8 cellular contexts compared by ENCODE assay signal in genomic region chr10:6920072-6921019, GRCh38.
DNase-seq lines count a peak whose midpoint lies in the region; ATAC-seq, FAIRE-seq and TF ChIP-seq lines count a peak whose summit lies in the region.

No MANE protein-coding gene starts in this region.

- TF ChIP-seq POLR2A in GM12891 (IDR thresholded peaks at IDR 0.05; ENCODE audit: low read depth, low read length) (no peak), HCT116 (IDR thresholded peaks at IDR 0.05; ENCODE audit: borderline replicate concordance, extremely low read depth, insufficient read depth, insufficient read length) (no peak)

- RAD21 ChIA-PET in HCT116 (lab: Charles Lee; ENCODE audit: low non-redundant PET in 1 of 2, low total read pairs in 2 of 2, uncharacterized antibody in 2 of 2, unreplicated experiment in 2 of 2): no interaction called here

- POLR2A ChIA-PET in HCT116 (lab: Charles Lee): interaction anchor here (0.8 to 1.0 kb wide), 2 partner anchors 68 to 241 kb away, joined by 3 read pairs; no protein-coding TSS in a partner anchor

- H4K20me1 ChIP-seq in HCT116 (ENCODE audit: insufficient read depth) (no peaks in the 10 kb centered on the region), MM.1S (ENCODE audit: insufficient read depth, low read length) (no peaks in the 10 kb centered on the region)

- peak; percentile 62 for TF ChIP-seq RAD21 in HCT116 (IDR thresholded peaks at IDR 0.05; ENCODE audit: low read depth)

- peak; percentile 99 for ATAC-seq in HCT116
- ATAC-seq in activated CD4-positive, CD25-positive, alpha-beta regulatory T cell treated with anti-CD3 and anti-CD28 coated beads, Interleukin-2, amount 50 U/mL, for 24 hours: peak; percentile 94 to 97
- peak; percentile 98 for ATAC-seq in left lung

- H3K4me3 ChIP-seq in HCT116 (replicated peaks in 1 of 2; ENCODE audit: low read depth in 1 of 2, low read length in 2 of 2) (no peak overlapping the region), MM.1S (ENCODE audit: low read length) (no peak overlapping the region; the same call in 1 of the 2 replicates), cardiac fibroblast (replicated peaks in 1 of 2; ENCODE audit: low read depth in 2 of 2, low read length in 2 of 2) (no peak overlapping the region), left lung (no peak overlapping the region)

- H3K79me2 ChIP-seq in HCT116 (ENCODE audit: insufficient read depth, low read length) (no peaks in the 10 kb centered on the region), MM.1S (ENCODE audit: low read length) (no peaks in the 10 kb centered on the region)

- H3K9me3 ChIP-seq in HCT116 (ENCODE audit: control insufficient read depth in 1 of 2, insufficient read depth in 1 of 2, low read depth in 1 of 2, low read length in 2 of 2): no peaks in the 10 kb centered on the region
- no peaks in the 10 kb centered on the region for H3K9me3 ChIP-seq in MM.1S (replicated peaks; ENCODE audit: insufficient read depth, low read length)
- no peaks in the 10 kb centered on the region for H3K9me3 ChIP-seq in left lung

- H3K27me3 ChIP-seq in HCT116 (ENCODE audit: insufficient read depth, low read length) (peaks cover 13% of the 10 kb centered on the region), MM.1S (replicated peaks; ENCODE audit: insufficient read depth, low read length) (no peaks in the 10 kb centered on the region), left lung (peaks cover 0 to 11% of the 10 kb centered on the region in 2 donors)

- H3K4me2 ChIP-seq in HCT116 (ENCODE audit: low read length) (peak overlapping the region; percentile 17), MM.1S (ENCODE audit: low read depth, low read length) (peak overlapping the region; percentile 37)

- H3K27ac ChIP-seq in HCT116 (ENCODE audit: low read depth, low read length) (no peak overlapping the region), MM.1S (ENCODE audit: low read length) (peak overlapping the region; percentile 9; the same call in 1 of the 2 replicates), left lung (no peak overlapping the region)

- CTCF ChIA-PET in HCT116 (lab: Charles Lee): interaction anchor here (0.7 to 1.3 kb wide), 4 partner anchors 106 to 498 kb away, joined by 3 to 4 read pairs (median 3); no protein-coding TSS in a partner anchor

- H3F3A ChIP-seq in MM.1S (ENCODE audit: insufficient read depth, low read length): no peaks in the 10 kb centered on the region

- H3K9ac ChIP-seq in HCT116 (ENCODE audit: low read length): no peak overlapping the region
- H3K9ac ChIP-seq in MM.1S (ENCODE audit: low read length): peak overlapping the region; percentile 2; the same call in 1 of the 2 replicates

- FAIRE-seq in GM12891 (lab: Jason Lieb, UNC): peak; percentile 96

- H3K36me3 ChIP-seq in HCT116 (ENCODE audit: control insufficient read depth in 1 of 2, insufficient read depth in 2 of 2, low read length in 2 of 2) (no peaks in the 10 kb centered on the region), MM.1S (replicated peaks; ENCODE audit: insufficient read depth, low read length) (no peaks in the 10 kb centered on the region), left lung (no peaks in the 10 kb centered on the region)

- H2AFZ ChIP-seq in HCT116 (ENCODE audit: low read depth, low read length, poor library complexity, severe bottlenecking) (no peak overlapping the region), MM.1S (ENCODE audit: low read length) (peak overlapping the region; percentile 14)

- peak; percentile 42 to 84 (median 70); a peak in 5 of 6 replicates for TF ChIP-seq CTCF in HCT116 (IDR thresholded peaks at IDR 0.05 in 2 of 3, conservative IDR thresholded peaks at IDR 0.05 in 1 of 3; ENCODE audit: borderline replicate concordance in 1 of 3, insufficient read depth in 1 of 3, low read depth in 2 of 3, low read length in 2 of 3)
- TF ChIP-seq CTCF in MM.1S (IDR thresholded peaks at IDR 0.05; ENCODE audit: low read length): peak; percentile 95
- peak; percentile 33 for TF ChIP-seq CTCF in cardiac fibroblast (IDR thresholded peaks at IDR 0.05; ENCODE audit: low read depth, low read length)
- peak; percentile 43 to 52 for TF ChIP-seq CTCF in left lung (IDR thresholded peaks at IDR 0.05)

- H3K4me1 ChIP-seq in HCT116 (ENCODE audit: control insufficient read depth in 1 of 2, insufficient read depth in 2 of 2, low read length in 2 of 2) (no peaks in the 10 kb centered on the region; a peak in 1 of 4 replicates), MM.1S (ENCODE audit: low read length) (peaks cover 17% of the 10 kb centered on the region), left lung (peaks cover 0 to 15% of the 10 kb centered on the region in 2 donors)

- H3K9me2 ChIP-seq in HCT116 (ENCODE audit: insufficient read depth) (no peaks in the 10 kb centered on the region), MM.1S (replicated peaks; ENCODE audit: insufficient read depth, low read length) (no peaks in the 10 kb centered on the region)

- no TSS peak for BruUV-seq in HCT116 (replicated peaks; lab: Mats Ljungman, UMichigan)

- DNase-seq in GM12891 (ENCODE audit: insufficient read length, low spot score): peak; percentile 40
- DNase-seq in HCT116 (ENCODE audit: low read depth, low spot score): peak; percentile 23
- peak; percentile 91 for DNase-seq in MM.1S
- peak; percentile 12 to 66 for DNase-seq in cardiac fibroblast (ENCODE audit: low read depth in 2 of 2)
- peak; percentile 87 to 90 for DNase-seq in left lung
- peak; percentile 43 to 64 (median 55) for DNase-seq in stimulated activated CD4-positive, alpha-beta T cell treated with anti-CD3 and anti-CD28 coated beads, TNF-alpha, amount 100 ng/mL, for 1 hour (ENCODE audit: low read depth in 3 of 3, low spot score in 1 of 3)
- DNase-seq in NCI-H2227 (lab: John Stamatoyannopoulos, UW; ENCODE audit: unreplicated experiment): no peak

- intact Hi-C loops in HCT116 (cut with micrococcal nuclease) (loop anchor here (1.0 kb wide), 1 partner anchor 497 kb away; no protein-coding TSS in a partner anchor), left lung (cut with DNase I) (no loop called here)

TF ChIP-seq in GM12891, 5 proteins besides CTCF, POLR2A, EP300 and RAD21:
- TF ChIP-seq TAF1 (IDR thresholded peaks at IDR 0.05; ENCODE audit: low read depth, low read length) (no peak), POU2F2 (IDR thresholded peaks at IDR 0.05; ENCODE audit: low read depth, low read length) (0 out of 2 replicates have a peak, but pooled peaks have one; percentile 35), SPI1 (IDR thresholded peaks at IDR 0.05; ENCODE audit: low read depth, low read length) (no peak), PAX5 (IDR thresholded peaks at IDR 0.05; ENCODE audit: insufficient read depth, low read length, severe bottlenecking) (no peak), POLR2AphosphoS5 (IDR thresholded peaks at IDR 0.05; ENCODE audit: low read depth, low read length) (no peak)

TF ChIP-seq in HCT116, 20 proteins besides CTCF, POLR2A, EP300 and RAD21:
- no peak for TF ChIP-seq SP1 (IDR thresholded peaks at IDR 0.05; ENCODE audit: low read depth)
- TF ChIP-seq EZH2 (IDR thresholded peaks at IDR 0.05): no peak
- TF ChIP-seq YY1 (IDR thresholded peaks at IDR 0.05; ENCODE audit: extremely low read depth, insufficient replicate concordance, low read depth, low read length): no peak
- peak; percentile 87 for TF ChIP-seq EGR1 (IDR thresholded peaks at IDR 0.05; ENCODE audit: low read depth)
- 0 out of 2 replicates have a peak, but pooled peaks have one; percentile 17 for TF ChIP-seq MAX (IDR thresholded peaks at IDR 0.05)

Comparison
In these comparisons a context has a peak if more than half of its experiments do, and no peak if none do; other contexts are left out.
1. CTCF ChIP-seq: peak in every context shown above with its lines; median percentile 95 in MM.1S; 70 in HCT116; 48 in left lung; 33 in cardiac fibroblast.